Comparison of ENCODE assay signal across 25 cellular contexts in genomic region chr5:111934511-111934910, GRCh38.
DNase-seq lines count a peak whose midpoint lies in the region; ATAC-seq and TF ChIP-seq lines count a peak whose summit lies in the region.
"Had no signal": no experiment of that assay in that cellular context is flagged by ENCODE, and none has a peak within 500 bp of the region (broad histone marks: within the 10 kb centered on the region; RNA-seq: fewer than 3 reads in every experiment).

No MANE protein-coding gene starts in this region.

- H3K4me3 ChIP-seq in adipocyte (ENCODE audit: low read length) = no peak overlapping the region
- H3K4me3 ChIP-seq in hepatocyte = no peak overlapping the region
- no peak overlapping the region for H3K4me3 ChIP-seq in colonic mucosa
- H3K4me3 ChIP-seq in right cardiac atrium (ENCODE audit: low read length) = no peak overlapping the region
- H3K4me3 ChIP-seq: BLaER1 treated with 17β-estradiol and CSF1 and Interleukin-3, amounts not matched to agents 10 nM and 100 nM; K562 had no signal

- H2AFZ ChIP-seq in hepatocyte = no peak overlapping the region

- H3K27ac ChIP-seq in hepatocyte (no peak overlapping the region), colonic mucosa (no peak overlapping the region), right cardiac atrium (ENCODE audit: low read length) (no peak overlapping the region)
- H3K27ac ChIP-seq: BLaER1 treated with 17β-estradiol and CSF1 and Interleukin-3, amounts not matched to agents 10 nM and 100 nM had no signal

- peak; percentile 51 for DNase-seq in NCI-H82 (lab: John Stamatoyannopoulos, UW)
- no peak for DNase-seq in NCI-H82 treated with DMSO at 0.1 percent for 48 hours (lab: John Stamatoyannopoulos, UW; ENCODE audit: unreplicated experiment)
- DNase-seq in adipocyte (ENCODE audit: low read depth) = peak; percentile 25
- peak; percentile 46 for DNase-seq in hepatocyte (ENCODE audit: low spot score)
- DNase-seq in renal cortical epithelial cell (ENCODE audit: low read depth) = peak; percentile 24
- no peak for DNase-seq in colonic mucosa
- no peak for DNase-seq in right cardiac atrium
- DNase-seq: 8988T; Calu3; CD4-positive, alpha-beta memory T cell; DMS153; H9; HFFc6; MM.1S; NCI-H1048; NCI-H1417 treated with DMSO at 0.1 percent for 48 hours; NCI-H187; NCI-H2227 treated with DMSO at 0.1 percent for 48 hours; NCI-H510A treated with DMSO at 0.1 percent for 48 hours; NCI-H774; OCI-M1 had no signal

- H3K36me3 ChIP-seq in adipocyte (ENCODE audit: control insufficient read depth, insufficient read depth, low read length, severe bottlenecking) = no peaks in the 10 kb centered on the region
- H3K36me3 ChIP-seq in hepatocyte (replicated peaks; ENCODE audit: insufficient read depth, low read depth) = no peaks in the 10 kb centered on the region
- no peaks in the 10 kb centered on the region for H3K36me3 ChIP-seq in colonic mucosa
- H3K36me3 ChIP-seq: BLaER1 treated with 17β-estradiol and CSF1 and Interleukin-3, amounts not matched to agents 10 nM and 100 nM had no signal

- no peak overlapping the region for H3K4me2 ChIP-seq in hepatocyte
- H3K4me2 ChIP-seq: BLaER1 treated with 17β-estradiol and CSF1 and Interleukin-3, amounts not matched to agents 10 nM and 100 nM had no signal

- no peaks in the 10 kb centered on the region for H3K79me2 ChIP-seq in hepatocyte

- no peaks in the 10 kb centered on the region for H3K9me2 ChIP-seq in hepatocyte (replicated peaks; ENCODE audit: insufficient read depth)

- H4K20me1 ChIP-seq in hepatocyte (ENCODE audit: insufficient read depth, poor library complexity, severe bottlenecking) = no peaks in the 10 kb centered on the region
- H4K20me1 ChIP-seq: BLaER1 treated with 17β-estradiol and CSF1 and Interleukin-3, amounts not matched to agents 10 nM and 100 nM had no signal

- H3K9ac ChIP-seq in adipocyte (ENCODE audit: low read length) (no peak overlapping the region), colonic mucosa (ENCODE audit: low read depth in 2 of 2, low read length in 2 of 2) (no peak overlapping the region)
- H3K9ac ChIP-seq: BLaER1 treated with 17β-estradiol and CSF1 and Interleukin-3, amounts not matched to agents 10 nM and 100 nM had no signal

- ATAC-seq in SK-N-SH treated with all-trans-retinoic acid at 6 μM for 48 hours (no peak), right cardiac atrium (no peak)
- ATAC-seq: K562, Right ventricle myocardium inferior had no signal

- TF ChIP-seq CTCF in hepatocyte (IDR thresholded peaks at IDR 0.05; ENCODE audit: poor library complexity) = no peak
- no peak for TF ChIP-seq CTCF in colonic mucosa (IDR thresholded peaks at IDR 0.05)

- H3K4me1 ChIP-seq in adipocyte (ENCODE audit: control insufficient read depth, insufficient read depth, low read length) (peaks cover 63% of the 10 kb centered on the region), hepatocyte (ENCODE audit: insufficient read depth) (peaks cover 8% of the 10 kb centered on the region), colonic mucosa (no peaks in the 10 kb centered on the region), right cardiac atrium (ENCODE audit: control insufficient read depth, insufficient read depth, low read length) (peaks cover 2% of the 10 kb centered on the region)

- H3K9me3 ChIP-seq in adipocyte (ENCODE audit: control insufficient read depth, low read length) = peaks cover 6% of the 10 kb centered on the region
- no peaks in the 10 kb centered on the region for H3K9me3 ChIP-seq in hepatocyte (ENCODE audit: low read depth)
- H3K9me3 ChIP-seq in colonic mucosa = no peaks in the 10 kb centered on the region
- no peaks in the 10 kb centered on the region for H3K9me3 ChIP-seq in right cardiac atrium (ENCODE audit: control insufficient read depth, low read length)

- intact Hi-C loops in colonic mucosa (cut with DNase I) (no loop called here), right cardiac atrium (cut with DNase I) (no loop called here)

- H3K27me3 ChIP-seq in adipocyte (replicated peaks; ENCODE audit: control insufficient read depth, insufficient read depth, low read length) (no peaks in the 10 kb centered on the region), hepatocyte (no peaks in the 10 kb centered on the region), colonic mucosa (no peaks in the 10 kb centered on the region), right cardiac atrium (ENCODE audit: control insufficient read depth, insufficient read depth) (no peaks in the 10 kb centered on the region)
- H3K27me3 ChIP-seq: BLaER1 treated with 17β-estradiol and CSF1 and Interleukin-3, amounts not matched to agents 10 nM and 100 nM had no signal

- 76% methylated on average over 2 of the region's 2 CpGs for WGBS in hepatocyte (ENCODE audit: low lambda C conversion rate, missing lambda C conversion rate)
- WGBS in right cardiac atrium = 71% methylated on average over 2 of the region's 2 CpGs

TF ChIP-seq in SK-N-SH treated with all-trans-retinoic acid at 6 μM for 48 hours, 23 proteins besides CTCF, POLR2A, EP300 and RAD21 (continues in another document):
- TF ChIP-seq TCF4 (CRISPR knock-in tag; IDR thresholded peaks at IDR 0.05; ENCODE audit: borderline replicate concordance) = no peak
- TF ChIP-seq CREB5 (CRISPR knock-in tag; IDR thresholded peaks at IDR 0.05; ENCODE audit: low read depth) = no peak
- no peak for TF ChIP-seq PATZ1 (CRISPR knock-in tag; IDR thresholded peaks at IDR 0.05; ENCODE audit: borderline replicate concordance)
- TF ChIP-seq OSR1 (CRISPR knock-in tag; IDR thresholded peaks at IDR 0.05) = no peak
- no peak for TF ChIP-seq ZNF8 (CRISPR knock-in tag; IDR thresholded peaks at IDR 0.05)
- TF ChIP-seq CSRNP3 (CRISPR knock-in tag; IDR thresholded peaks at IDR 0.05) = no peak
- TF ChIP-seq BACH2 (CRISPR knock-in tag; IDR thresholded peaks at IDR 0.05; ENCODE audit: borderline replicate concordance) = no peak
- no peak for TF ChIP-seq TOX (CRISPR knock-in tag; IDR thresholded peaks at IDR 0.05; ENCODE audit: borderline replicate concordance)
- no peak for TF ChIP-seq TSHZ2 (CRISPR knock-in tag; IDR thresholded peaks at IDR 0.05)
- TF ChIP-seq RARB (CRISPR knock-in tag; IDR thresholded peaks at IDR 0.05) = no peak
- no peak for TF ChIP-seq ISL1 (CRISPR knock-in tag; IDR thresholded peaks at IDR 0.05)

Comparison
In these comparisons a context has a peak if more than half of its experiments do, and no peak if none do; other contexts are left out.
1. DNase-seq: peak in NCI-H82 (single experiment), adipocyte (single experiment), hepatocyte (single experiment) and renal cortical epithelial cell (single experiment); none in NCI-H82 treated with DMSO at 0.1 percent for 48 hours (single experiment), colonic mucosa (single experiment) and right cardiac atrium (0 of 3).